Comparison of ENCODE assay signal across 14 cellular contexts in genomic region chr1:46171872-46172271, GRCh38. TPM values are rescaled to one million over a fixed set of nuclear protein-coding genes. Genes with fewer than 3 reads are reported as not detected.
A peak's percentile ranks its signal among the peaks of the same experiment; 100 is the strongest.
DNase-seq lines count a peak whose midpoint lies in the region; ATAC-seq, FAIRE-seq and TF ChIP-seq lines count a peak whose summit lies in the region.
"Had no signal": no experiment of that assay in that cellular context is flagged by ENCODE, and none has a peak within 500 bp of the region (broad histone marks: within the 10 kb centered on the region; RNA-seq: fewer than 3 reads in every experiment).

No MANE protein-coding gene starts in this region.

- H3K79me1 ChIP-seq in H1 (ENCODE audit: low read depth, low read length), result 0 out of 2 replicates have a peak, but pooled peaks cover 3% of the 10 kb centered on the region

- H3K79me2 ChIP-seq in H1 (ENCODE audit: control insufficient read depth in 1 of 2, insufficient read depth in 2 of 2, low read length in 2 of 2), result no peaks in the 10 kb centered on the region
- H3K79me2 ChIP-seq in parathyroid adenoma, result no peaks in the 10 kb centered on the region

- no peak overlapping the region for H3K4ac ChIP-seq in H1 (replicated peaks; ENCODE audit: insufficient read length, low read depth, low read length)

- H2BK120ac ChIP-seq in H1 (replicated peaks; ENCODE audit: low read depth, low read length), result no peak overlapping the region

- H4K20me1 ChIP-seq in H1 (replicated peaks in 1 of 2; ENCODE audit: control insufficient read depth in 1 of 2, insufficient read depth in 2 of 2, low read length in 2 of 2), result peaks cover 0 to 1% of the 10 kb centered on the region in 2 experiments

- H3K4me1 ChIP-seq in H1 (replicated peaks in 1 of 4; ENCODE audit: control insufficient read depth in 3 of 4, insufficient read depth in 4 of 4, low read length in 3 of 4), result peaks cover 4 to 27% (median 17%) of the 10 kb centered on the region in 4 experiments
- H3K4me1 ChIP-seq in parathyroid adenoma, result peaks cover 39% of the 10 kb centered on the region

- H3K36me3 ChIP-seq in H1 (ENCODE audit: control insufficient read depth in 2 of 4, insufficient read depth in 4 of 4, low read length in 3 of 4), result no peaks in the 10 kb centered on the region
- H3K36me3 ChIP-seq in parathyroid adenoma (ENCODE audit: control insufficient read depth, insufficient read depth, low read length), result no peaks in the 10 kb centered on the region

- no peak overlapping the region for H4K8ac ChIP-seq in H1 (ENCODE audit: extremely low read depth, insufficient read depth, low read length)

- no peak overlapping the region for H2AK5ac ChIP-seq in H1 (ENCODE audit: low read depth, low read length)

- 75% methylated on average over 6 of the region's 6 CpGs; no CpG with 5 or more reads in 1 of the 2 experiments for WGBS in H1 (ENCODE audit: extremely low coverage in 1 of 2, insufficient coverage in 1 of 2, insufficient read length in 1 of 2, insufficient replicate concordance in 2 of 2, low coverage in 1 of 2, low lambda C conversion rate in 2 of 2, missing lambda C conversion rate in 1 of 2), 2 experiments

- H3K27me3 ChIP-seq in H1 (replicated peaks in 1 of 4; ENCODE audit: control insufficient read depth in 3 of 4, extremely low read depth in 1 of 4, insufficient read depth in 3 of 4, low read length in 3 of 4) (peaks cover 0 to 10% (median 6%) of the 10 kb centered on the region in 4 experiments; a peak in 5 of 7 replicates), parathyroid adenoma (ENCODE audit: control insufficient read depth, insufficient read depth, low read length) (no peaks in the 10 kb centered on the region)

- H2AFZ ChIP-seq in H1 (ENCODE audit: low read length) (peak overlapping the region; percentile 46; the same call in 1 of the 2 replicates), parathyroid adenoma (peak overlapping the region; percentile 77)

- no peak overlapping the region for H3K56ac ChIP-seq in H1 (replicated peaks; ENCODE audit: insufficient read length, low read depth, low read length)

- H2BK15ac ChIP-seq in H1 (ENCODE audit: low read length), result peak overlapping the region; percentile 84; the same call in 1 of the 2 replicates

- H3K9me3 ChIP-seq in H1 (ENCODE audit: insufficient read depth in 2 of 2, low read depth in 1 of 2, low read length in 1 of 2) (no peaks in the 10 kb centered on the region), parathyroid adenoma (ENCODE audit: control insufficient read depth, low read length) (no peaks in the 10 kb centered on the region)

- H3K14ac ChIP-seq in H1 (ENCODE audit: insufficient read length), result no peak overlapping the region

- no peak overlapping the region; the same call in 1 of the 2 replicates for H2BK5ac ChIP-seq in H1 (ENCODE audit: low read depth, low read length)

- no peak overlapping the region for H4K5ac ChIP-seq in H1 (ENCODE audit: insufficient read length, low read depth, low read length)

- peak overlapping the region; percentile 75; the same call in 1 of the 2 replicates for H2BK12ac ChIP-seq in H1 (ENCODE audit: low read depth, low read length)

- peak overlapping the region; percentile 21; the same call in 1 of the 2 replicates for H3K18ac ChIP-seq in H1 (ENCODE audit: extremely low read depth, low read length)

- H3K4me2 ChIP-seq in H1 (ENCODE audit: insufficient read depth in 1 of 2, low read depth in 2 of 2, low read length in 2 of 2), result no peak overlapping the region
- H3K4me2 ChIP-seq in parathyroid adenoma (ENCODE audit: low read length), result no peak overlapping the region

- FAIRE-seq in D721Med (lab: Jason Lieb, UNC) (no peak), H1 (lab: Jason Lieb, UNC) (no peak)

- POLR2A ChIA-PET in H1 (lab: Charles Lee; ENCODE audit: partially characterized antibody), result interaction anchor here (0.9 to 1.7 kb wide), 4 partner anchors 10 to 138 kb away, joined by 3 to 7 read pairs (median 3); partner anchors contain the start of gene PIK3R3

- no peak overlapping the region for H2BK20ac ChIP-seq in H1 (ENCODE audit: low read length)

- CTCF ChIA-PET in H1 (lab: Charles Lee; ENCODE audit: partially characterized antibody), result interaction anchor here (0.9 to 8.7 kb wide), 6 partner anchors 9 to 135 kb away, joined by 3 to 67 read pairs (median 8); no protein-coding TSS in a partner anchor

- H3K4me3 ChIP-seq in H1 (ENCODE audit: extremely low read depth in 1 of 4, insufficient read depth in 2 of 4, low read depth in 3 of 4, low read length in 4 of 4), result no peak overlapping the region
- H3K4me3 ChIP-seq in parathyroid adenoma (ENCODE audit: low read depth, low read length), result no peak overlapping the region

- no peak overlapping the region for H4K91ac ChIP-seq in H1 (replicated peaks; ENCODE audit: insufficient read length, low read length)

- H3K9ac ChIP-seq in H1 (replicated peaks in 1 of 4; ENCODE audit: extremely low read depth in 1 of 4, low read depth in 3 of 4, low read length in 3 of 4) (no peak overlapping the region), parathyroid adenoma (no peak overlapping the region)

- TF ChIP-seq POLR2A in H1 (IDR thresholded peaks at IDR 0.05; ENCODE audit: control extremely low read depth in 1 of 2, low read depth in 2 of 2, low read length in 2 of 2), result no peak

- H3K27ac ChIP-seq in H1 (ENCODE audit: low read depth, low read length) (no peak overlapping the region), parathyroid adenoma (peak overlapping the region; percentile 89)

- no peak for TF ChIP-seq RAD21 in H1 (IDR thresholded peaks at IDR 0.05 in 1 of 2, conservative IDR thresholded peaks at IDR 0.05 in 1 of 2; ENCODE audit: low read depth in 2 of 2, low read length in 2 of 2)

- ATAC-seq in HG02981 (IDR thresholded peaks at IDR 0.05; ENCODE audit: unreplicated experiment) (no peak), HG03460 (IDR thresholded peaks at IDR 0.05; ENCODE audit: unreplicated experiment) (no peak), GM18868 (IDR thresholded peaks at IDR 0.05; ENCODE audit: unreplicated experiment) (no peak)

- no peak for TF ChIP-seq EP300 in H1 (IDR thresholded peaks at IDR 0.05; ENCODE audit: borderline replicate concordance in 1 of 2, low read depth in 2 of 2, low read length in 2 of 2)

- DNase-seq in D721Med (ENCODE audit: insufficient read length, low spot score) (peak; percentile 10), NCI-H2029 treated with DMSO at 0.1 percent for 48 hours (lab: John Stamatoyannopoulos, UW) (peak; percentile 94), H1 (ENCODE audit: low read depth in 1 of 2, low spot score in 2 of 2) (peak in 1 of 2 experiments; percentile 54), NCI-H345 treated with DMSO at 0.1 percent for 48 hours (lab: John Stamatoyannopoulos, UW; ENCODE audit: unreplicated experiment) (no peak)
- DNase-seq: activated B cell treated with CpG ODN at 0.5 μM for 24 hours, foreskin melanocyte, NCI-H146 had no signal

- H3K23ac ChIP-seq in H1 (ENCODE audit: insufficient read length), result no peak overlapping the region

- TF ChIP-seq CTCF in D721Med (IDR thresholded peaks at IDR 0.05; ENCODE audit: insufficient read depth, missing control alignments), result no peak
- TF ChIP-seq CTCF in H1 (IDR thresholded peaks at IDR 0.05; ENCODE audit: control extremely low read depth in 1 of 3, insufficient read depth in 1 of 3, low read depth in 1 of 3, low read length in 3 of 3), result no peak
- TF ChIP-seq CTCF in parathyroid adenoma (IDR thresholded peaks at IDR 0.05), result no peak

- no peaks in the 10 kb centered on the region for H3K23me2 ChIP-seq in H1 (ENCODE audit: low read depth, low read length)

RNA-seq across cellular contexts. Expression of gene TSPAN1, which starts 3.0 kb away (rescaled TPM):
- total RNA-seq in H1 (2021; fragmentation: NEBNext Ultra II Directional; extraction: Animal tissue kit (Norgen Biotek cat#: 25700)), result not detected in 2 replicates
- polyA plus RNA-seq in H1 (2011; rRNA removed), result 0.05 and 0.14 TPM in 2 replicates
- polyA plus RNA-seq in H1 (2011; cell fraction: cytosol; rRNA removed), result 0.21 TPM
- 0.46 TPM for polyA plus RNA-seq in H1 (2011; cell fraction: nucleus; rRNA removed)
- 0.27 TPM in 1 of 4 replicates, not detected in the others for polyA plus RNA-seq in H1 (2012, experiment 1 of 2)
- polyA plus RNA-seq in H1 (2012, experiment 2 of 2), result not detected
- not detected for polyA plus RNA-seq in H1 (2013, experiment 1 of 2)
- not detected for polyA plus RNA-seq in H1 (2013, experiment 2 of 2)
- 0.38 and 0.63 TPM in 2 replicates for polyA minus RNA-seq in H1 (2011; rRNA and poly(A)+ RNA removed)
- polyA minus RNA-seq in H1 (2011; cell fraction: cytosol; rRNA and poly(A)+ RNA removed), result not detected
- polyA minus RNA-seq in H1 (2011; cell fraction: nucleus; rRNA and poly(A)+ RNA removed), result not detected
- total RNA-seq: activated B cell treated with CpG ODN at 0.5 μM for 24 hours had no signal
- polyA plus RNA-seq: CD14-positive monocyte had no signal

RNA-seq across cellular contexts. Expression of gene P3R3URF, which starts 4.4 kb away (rescaled TPM):
- not detected in 2 replicates for total RNA-seq in H1 (2021; fragmentation: NEBNext Ultra II Directional; extraction: Animal tissue kit (Norgen Biotek cat#: 25700))
- polyA plus RNA-seq in H1 (2011; rRNA removed), result not detected in 2 replicates
- not detected for polyA plus RNA-seq in H1 (2011; cell fraction: cytosol; rRNA removed)
- not detected for polyA plus RNA-seq in H1 (2011; cell fraction: nucleus; rRNA removed)
- not detected in 4 replicates for polyA plus RNA-seq in H1 (2012, experiment 1 of 2)
- polyA plus RNA-seq in H1 (2012, experiment 2 of 2), result not detected
- polyA plus RNA-seq in H1 (2013, experiment 1 of 2), result not detected
- polyA plus RNA-seq in H1 (2013, experiment 2 of 2), result not detected
- polyA minus RNA-seq in H1 (2011; rRNA and poly(A)+ RNA removed), result not detected in 2 replicates
- polyA minus RNA-seq in H1 (2011; cell fraction: cytosol; rRNA and poly(A)+ RNA removed), result not detected
- polyA minus RNA-seq in H1 (2011; cell fraction: nucleus; rRNA and poly(A)+ RNA removed), result not detected
- total RNA-seq: activated B cell treated with CpG ODN at 0.5 μM for 24 hours, chondrocyte, RPMI7951 had no signal
- polyA plus RNA-seq: CD14-positive monocyte had no signal

RNA-seq across cellular contexts. Expression of gene POMGNT1, which starts 26.4 kb away (rescaled TPM):
- 37.6 and 40.3 TPM in 2 replicates for total RNA-seq in H1 (2021; fragmentation: NEBNext Ultra II Directional; extraction: Animal tissue kit (Norgen Biotek cat#: 25700))
- 28.0 and 32.2 TPM in 2 replicates for polyA plus RNA-seq in H1 (2011; rRNA removed)
- 34.6 TPM for polyA plus RNA-seq in H1 (2011; cell fraction: cytosol; rRNA removed)
- 68.2 TPM for polyA plus RNA-seq in H1 (2011; cell fraction: nucleus; rRNA removed)
- polyA plus RNA-seq in H1 (2012, experiment 1 of 2), result 31.3 to 38.7 TPM (median 36.3 TPM) in 4 replicates
- polyA plus RNA-seq in H1 (2012, experiment 2 of 2), result 56.5 TPM
- 44.3 TPM for polyA plus RNA-seq in H1 (2013, experiment 1 of 2)
- 47.1 TPM for polyA plus RNA-seq in H1 (2013, experiment 2 of 2)
- polyA minus RNA-seq in H1 (2011; rRNA and poly(A)+ RNA removed), result 34.4 and 37.8 TPM in 2 replicates
- 18.9 TPM for polyA minus RNA-seq in H1 (2011; cell fraction: cytosol; rRNA and poly(A)+ RNA removed)
- 25.3 TPM for polyA minus RNA-seq in H1 (2011; cell fraction: nucleus; rRNA and poly(A)+ RNA removed)

RNA-seq across cellular contexts. Expression of gene LURAP1, which starts 31.3 kb away (rescaled TPM):
- total RNA-seq in H1 (2021; fragmentation: NEBNext Ultra II Directional; extraction: Animal tissue kit (Norgen Biotek cat#: 25700)), result 3.5 and 5.1 TPM in 2 replicates
- 4.9 and 6.4 TPM in 2 replicates for polyA plus RNA-seq in H1 (2011; rRNA removed)
- 6.1 TPM for polyA plus RNA-seq in H1 (2011; cell fraction: cytosol; rRNA removed)
- 6.6 TPM for polyA plus RNA-seq in H1 (2011; cell fraction: nucleus; rRNA removed)
- polyA plus RNA-seq in H1 (2012, experiment 1 of 2), result 2.9 to 3.5 TPM (median 3.1 TPM) in 4 replicates
- polyA plus RNA-seq in H1 (2012, experiment 2 of 2), result 1.8 TPM
- polyA plus RNA-seq in H1 (2013, experiment 1 of 2), result 1.8 TPM
- polyA plus RNA-seq in H1 (2013, experiment 2 of 2), result 1.7 TPM
- polyA minus RNA-seq in H1 (2011; rRNA and poly(A)+ RNA removed), result 2.8 and 4.2 TPM in 2 replicates
- polyA minus RNA-seq in H1 (2011; cell fraction: cytosol; rRNA and poly(A)+ RNA removed), result 3.0 TPM
- 6.4 TPM for polyA minus RNA-seq in H1 (2011; cell fraction: nucleus; rRNA and poly(A)+ RNA removed)
- total RNA-seq: activated B cell treated with CpG ODN at 0.5 μM for 24 hours had no signal
- polyA plus RNA-seq: CD14-positive monocyte had no signal

RNA-seq across cellular contexts. Expression of gene PIK3R3, which starts 39.4 kb away (rescaled TPM):
- 13.5 and 13.6 TPM in 2 replicates for total RNA-seq in H1 (2021; fragmentation: NEBNext Ultra II Directional; extraction: Animal tissue kit (Norgen Biotek cat#: 25700))
- polyA plus RNA-seq in H1 (2011; rRNA removed), result 3.2 and 5.3 TPM in 2 replicates
- 4.8 TPM for polyA plus RNA-seq in H1 (2011; cell fraction: cytosol; rRNA removed)
- polyA plus RNA-seq in H1 (2011; cell fraction: nucleus; rRNA removed), result 3.8 TPM
- 6.9 to 11.8 TPM (median 7.8 TPM) in 4 replicates for polyA plus RNA-seq in H1 (2012, experiment 1 of 2)
- polyA plus RNA-seq in H1 (2012, experiment 2 of 2), result 1.2 TPM
- 5.1 TPM for polyA plus RNA-seq in H1 (2013, experiment 1 of 2)
- polyA plus RNA-seq in H1 (2013, experiment 2 of 2), result 5.4 TPM
- 15.6 and 16.9 TPM in 2 replicates for polyA minus RNA-seq in H1 (2011; rRNA and poly(A)+ RNA removed)
- polyA minus RNA-seq in H1 (2011; cell fraction: cytosol; rRNA and poly(A)+ RNA removed), result 6.5 TPM
- polyA minus RNA-seq in H1 (2011; cell fraction: nucleus; rRNA and poly(A)+ RNA removed), result 9.1 TPM
